ENCODE assay signal across 1 cellular context in genomic region chr17:75838410-75838809, GRCh38.
TF ChIP-seq lines count a peak whose summit lies in the region.

No MANE protein-coding gene starts in this region.

TF ChIP-seq in HEK293T, 16 proteins besides CTCF, POLR2A, EP300 and RAD21 (continued from another document):
- TF ChIP-seq LEF1 (IDR thresholded peaks at IDR 0.05; ENCODE audit: borderline replicate concordance) (no peak), ELF4 (IDR thresholded peaks at IDR 0.05) (no peak), PKNOX1 (IDR thresholded peaks at IDR 0.05) (no peak), NFRKB (IDR thresholded peaks at IDR 0.05) (no peak)
